13 cellular contexts compared by ENCODE assay signal in genomic region chr21:14547834-14548513, GRCh38. TPM values are rescaled to one million over a fixed set of nuclear protein-coding genes. Genes with fewer than 3 reads are reported as not detected.
A peak's percentile ranks its signal among the peaks of the same experiment; 100 is the strongest.
DNase-seq lines count a peak whose midpoint lies in the region; ATAC-seq and TF ChIP-seq lines count a peak whose summit lies in the region.
"Had no signal": no experiment of that assay in that cellular context is flagged by ENCODE, and none has a peak within 500 bp of the region (broad histone marks: within the 10 kb centered on the region; RNA-seq: fewer than 3 reads in every experiment).

No MANE protein-coding gene starts in this region.

- peaks cover 54% of the 10 kb centered on the region for H3K4me1 Mint-ChIP-seq in activated CD4-positive, alpha-beta T cell treated with anti-CD3 and anti-CD28 coated beads, Interleukin-2, amount 10 ng/mL, durations not matched to agents 7 days and 5 days
- H3K4me1 Mint-ChIP-seq in activated CD8-positive, alpha-beta T cell treated with anti-CD3 and anti-CD28 coated beads for 36 hours (ENCODE audit: low read depth), result peaks cover 50% of the 10 kb centered on the region

- H3K27ac ChIP-seq in neutrophil, result peak overlapping the region; percentile 89
- no peak overlapping the region for H3K27ac ChIP-seq in smooth muscle cell (ENCODE audit: low read depth)
- H3K27ac ChIP-seq: coronary artery, ovary had no signal

- H3K36me3 ChIP-seq in neutrophil, result no peaks in the 10 kb centered on the region
- no peaks in the 10 kb centered on the region for H3K36me3 ChIP-seq in smooth muscle cell (ENCODE audit: low read depth)
- H3K36me3 ChIP-seq: ovary, upper lobe of right lung had no signal

- DNase-seq in activated CD4-positive, alpha-beta T cell treated with anti-CD3 and anti-CD28 coated beads, Interleukin-2, amount 10 ng/mL, durations not matched to agents 7 days and 5 days, result no peak
- DNase-seq in activated CD4-positive, alpha-beta T cell treated with anti-CD3 and anti-CD28 coated beads, Interleukin-2, amount 50 U/mL, for 48 hours, result no peak
- no peak for DNase-seq in activated CD8-positive, alpha-beta T cell treated with anti-CD3 and anti-CD28 coated beads for 36 hours
- no peak for DNase-seq in stimulated activated CD4-positive, alpha-beta T cell treated with anti-CD3 and anti-CD28 coated beads, Interleukin-4, amount 100 ng/mL, for 1 hour
- no peak for DNase-seq in smooth muscle cell (lab: John Stamatoyannopoulos, UW; ENCODE audit: unreplicated experiment)
- DNase-seq: amniotic stem cell, ovary, upper lobe of right lung had no signal

- ATAC-seq in HG02852 (IDR thresholded peaks at IDR 0.05; ENCODE audit: unreplicated experiment), result peak; percentile 38
- ATAC-seq in activated CD8-positive, alpha-beta T cell treated with anti-CD3 and anti-CD28 coated beads for 36 hours, result peak; percentile 60
- no peak for ATAC-seq in GM18861 (IDR thresholded peaks at IDR 0.05; ENCODE audit: unreplicated experiment)

- H3K36me3 Mint-ChIP-seq in activated CD4-positive, alpha-beta T cell treated with anti-CD3 and anti-CD28 coated beads, Interleukin-2, amount 10 ng/mL, durations not matched to agents 7 days and 5 days (ENCODE audit: low read depth), result peaks cover 15% of the 10 kb centered on the region
- H3K36me3 Mint-ChIP-seq in activated CD8-positive, alpha-beta T cell treated with anti-CD3 and anti-CD28 coated beads for 36 hours (ENCODE audit: low read depth), result peaks cover 11% of the 10 kb centered on the region

- peak overlapping the region; percentile 74 for H3K27ac Mint-ChIP-seq in activated CD4-positive, alpha-beta T cell treated with anti-CD3 and anti-CD28 coated beads, Interleukin-2, amount 10 ng/mL, durations not matched to agents 7 days and 5 days
- peak overlapping the region; percentile 93 for H3K27ac Mint-ChIP-seq in activated CD8-positive, alpha-beta T cell treated with anti-CD3 and anti-CD28 coated beads for 36 hours

- CTCF ChIA-PET in activated CD4-positive, alpha-beta T cell treated with anti-CD3 and anti-CD28 coated beads, Interleukin-2, amount 10 ng/mL, durations not matched to agents 7 days and 5 days (lab: Charles Lee), result interaction anchor here (0.5 kb wide), 1 partner anchor 53 kb away, joined by 3 read pairs; no protein-coding TSS in a partner anchor
- CTCF ChIA-PET in activated CD8-positive, alpha-beta T cell treated with anti-CD3 and anti-CD28 coated beads for 36 hours (lab: Charles Lee), result interaction anchor here (0.8 kb wide), 1 partner anchor 14 kb away, joined by 3 read pairs; no protein-coding TSS in a partner anchor

- H3K4me1 ChIP-seq in neutrophil (ENCODE audit: control insufficient read depth in 1 of 2, insufficient read depth in 1 of 2, low read depth in 1 of 2, low read length in 1 of 2), result peaks cover 62 to 69% of the 10 kb centered on the region in 2 experiments
- no peaks in the 10 kb centered on the region for H3K4me1 ChIP-seq in smooth muscle cell (ENCODE audit: low read depth)
- H3K4me1 ChIP-seq: upper lobe of right lung had no signal

- H3K9me3 ChIP-seq in neutrophil, result no peaks in the 10 kb centered on the region
- no peaks in the 10 kb centered on the region for H3K9me3 ChIP-seq in smooth muscle cell (replicated peaks; ENCODE audit: low read depth)
- H3K9me3 ChIP-seq: ovary, upper lobe of right lung had no signal

- H3F3A ChIP-seq in smooth muscle cell (ENCODE audit: low read depth), result no peaks in the 10 kb centered on the region

- no peaks in the 10 kb centered on the region for H3K27me3 ChIP-seq in neutrophil
- H3K27me3 ChIP-seq in smooth muscle cell (ENCODE audit: low read depth), result no peaks in the 10 kb centered on the region
- H3K27me3 ChIP-seq: ovary, upper lobe of right lung had no signal

- WGBS in smooth muscle cell (ENCODE audit: low lambda C conversion rate), result 75% methylated on average over 3 of the region's 3 CpGs

- H3K4me3 ChIP-seq in neutrophil (ENCODE audit: low read depth in 1 of 2, low read length in 1 of 2), result peak overlapping the region; percentile 12 to 32
- no peak overlapping the region for H3K4me3 ChIP-seq in smooth muscle cell
- H3K4me3 ChIP-seq: coronary artery, ovary, upper lobe of right lung had no signal

- peaks cover 13% of the 10 kb centered on the region for H3K9me3 Mint-ChIP-seq in activated CD4-positive, alpha-beta T cell treated with anti-CD3 and anti-CD28 coated beads, Interleukin-2, amount 10 ng/mL, durations not matched to agents 7 days and 5 days
- peaks cover 3% of the 10 kb centered on the region for H3K9me3 Mint-ChIP-seq in activated CD8-positive, alpha-beta T cell treated with anti-CD3 and anti-CD28 coated beads for 36 hours

- no peaks in the 10 kb centered on the region for H4K20me1 ChIP-seq in smooth muscle cell (ENCODE audit: low read depth)

- TF ChIP-seq CTCF in activated CD8-positive, alpha-beta T cell treated with anti-CD3 and anti-CD28 coated beads for 36 hours (IDR thresholded peaks at IDR 0.05), result no peak
- TF ChIP-seq CTCF in neutrophil (IDR thresholded peaks at IDR 0.05) (no peak), smooth muscle cell (IDR thresholded peaks at IDR 0.05; ENCODE audit: borderline replicate concordance, insufficient read depth, poor library complexity, severe bottlenecking) (no peak)

- no peak overlapping the region for H2AFZ ChIP-seq in smooth muscle cell (ENCODE audit: low read depth)

- POLR2A ChIA-PET in activated CD4-positive, alpha-beta T cell treated with anti-CD3 and anti-CD28 coated beads, Interleukin-2, amount 10 ng/mL, durations not matched to agents 7 days and 5 days (lab: Charles Lee), result no interaction called here
- POLR2A ChIA-PET in activated CD8-positive, alpha-beta T cell treated with anti-CD3 and anti-CD28 coated beads for 36 hours (lab: Charles Lee), result no interaction called here

- H3K27me3 Mint-ChIP-seq in activated CD4-positive, alpha-beta T cell treated with anti-CD3 and anti-CD28 coated beads, Interleukin-2, amount 10 ng/mL, durations not matched to agents 7 days and 5 days, result no peaks in the 10 kb centered on the region
- no peaks in the 10 kb centered on the region for H3K27me3 Mint-ChIP-seq in activated CD8-positive, alpha-beta T cell treated with anti-CD3 and anti-CD28 coated beads for 36 hours

- peak overlapping the region; percentile 59 for H3K4me3 Mint-ChIP-seq in activated CD4-positive, alpha-beta T cell treated with anti-CD3 and anti-CD28 coated beads, Interleukin-2, amount 10 ng/mL, durations not matched to agents 7 days and 5 days
- H3K4me3 Mint-ChIP-seq in activated CD8-positive, alpha-beta T cell treated with anti-CD3 and anti-CD28 coated beads for 36 hours, result peak overlapping the region; percentile 70

- H3K9ac ChIP-seq in smooth muscle cell (ENCODE audit: low read depth), result no peak overlapping the region

- no peaks in the 10 kb centered on the region for H3K79me2 ChIP-seq in smooth muscle cell (ENCODE audit: low read depth)

- intact Hi-C loops in activated CD8-positive, alpha-beta T cell treated with anti-CD3 and anti-CD28 coated beads for 36 hours (cut with micrococcal nuclease), result loop anchor here (1.0 to 5.0 kb wide), 4 partner anchors 14 to 189 kb away; partner anchors contain the start of gene HSPA13

- H3K4me2 ChIP-seq in smooth muscle cell, result no peak overlapping the region

RNA-seq across cellular contexts. Expression of gene SAMSN1, which starts 1.9 kb away (rescaled TPM):
- total RNA-seq in activated CD4-positive, alpha-beta T cell treated with anti-CD3 and anti-CD28 coated beads, Interleukin-2, amount 10 ng/mL, durations not matched to agents 7 days and 5 days, result 10 to 100 TPM; 51.3 to 59.0 TPM
- 10 to 100 TPM; 66.7 to 71.4 TPM for total RNA-seq in activated CD8-positive, alpha-beta T cell treated with anti-CD3 and anti-CD28 coated beads for 36 hours
- total RNA-seq in smooth muscle cell, result 0.13 TPM in 1 of 2 replicates, not detected in the other
- polyA plus RNA-seq in smooth muscle cell, result not detected in 2 replicates
- total RNA-seq: M059J had no signal

Comparison
In these comparisons a context has a peak if more than half of its experiments do, and no peak if none do; other contexts are left out.
1. RNA of gene SAMSN1, which starts 1.9 kb away (total RNA-seq): 66.7 to 71.4 TPM in activated CD8-positive, alpha-beta T cell treated with anti-CD3 and anti-CD28 coated beads for 36 hours and 51.3 to 59.0 TPM in activated CD4-positive, alpha-beta T cell treated with anti-CD3 and anti-CD28 coated beads, Interleukin-2, amount 10 ng/mL, durations not matched to agents 7 days and 5 days; 0.13 TPM in smooth muscle cell; every median in the first group is over 10 times any median in the second.